ENCODE assay signal across 26 cellular contexts in the genomic region with DNA sequence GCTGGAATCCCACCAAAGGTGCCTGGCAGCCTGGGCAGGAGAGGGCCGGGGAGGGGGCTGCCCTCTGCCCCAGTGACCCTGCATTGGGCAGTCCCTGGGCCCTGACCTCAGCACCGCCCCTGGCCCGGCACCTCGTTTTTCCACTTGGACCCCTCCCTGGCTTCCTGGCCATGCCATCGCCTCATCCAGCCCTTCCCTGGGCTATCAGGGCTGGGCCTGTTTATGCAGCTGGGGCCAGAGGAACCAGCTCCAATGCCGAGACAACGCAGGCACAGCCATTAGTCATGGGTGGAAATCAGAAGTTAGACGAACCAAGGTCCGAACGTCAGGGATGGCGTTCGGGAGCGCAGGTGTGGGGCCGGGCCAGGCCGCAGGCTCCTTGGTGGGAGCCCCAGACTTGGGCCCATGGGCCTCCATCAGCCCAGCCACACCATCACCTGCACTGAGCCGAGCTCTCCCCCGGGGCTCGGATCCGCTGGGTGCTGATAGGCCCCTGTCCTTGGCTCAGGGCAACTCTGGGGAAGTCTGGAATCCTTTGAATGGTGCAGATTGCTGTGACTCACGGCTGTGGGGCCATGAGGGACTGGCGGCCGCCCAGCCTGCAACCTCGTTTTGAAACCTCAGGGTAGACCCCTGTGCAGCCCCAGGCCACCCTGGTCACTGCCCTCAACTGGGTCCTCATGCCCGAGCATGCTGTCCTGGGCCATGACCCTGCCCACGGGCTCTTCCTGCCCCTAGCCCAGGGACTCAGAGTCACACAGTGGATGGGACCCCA.
"Had no signal": no experiment of that assay in that cellular context is flagged by ENCODE, and none has a peak within 500 bp of the region (broad histone marks: within the 10 kb centered on the region; RNA-seq: fewer than 3 reads in every experiment).

No MANE protein-coding gene starts in this region.

- DNase-seq: activated B cell treated with CpG ODN at 0.5 μM for 24 hours; activated CD4-positive, alpha-beta T cell treated with anti-CD3 and anti-CD28 coated beads for 4 hours; activated CD4-positive, alpha-beta T cell treated with anti-CD3 and anti-CD28 coated beads, Interleukin-2, amount 50 U/mL, for 4 hours; activated naive CD4-positive, alpha-beta T cell; activated naive CD8-positive, alpha-beta T cell treated with anti-CD3 and anti-CD28 coated beads for 36 hours; activated T-cell treated with anti-CD3 and anti-CD28 coated beads for 4 hours; activated T-cell treated with anti-CD3 and anti-CD28 coated beads, Interleukin-2, amount 50 U/mL, for 72 hours; brain microvascular endothelial cell; caudate nucleus; islet precursor cell; lower lobe of right lung; mesenchymal stem cell; stimulated activated CD4-positive, alpha-beta T cell treated with anti-CD3 and anti-CD28 coated beads, Interleukin-4, amount 100 ng/mL, for 24 hours; T-helper 2 cell; trophoblast cell had no signal

- ATAC-seq: activated T-cell treated with anti-CD3 and anti-CD28 coated beads, Interleukin-2, amount 50 U/mL, for 72 hours; gastroesophageal sphincter; left colon; lower lobe of right lung; pancreas; psoas muscle; stimulated activated effector memory CD8-positive, alpha-beta T cell treated with anti-CD3 and anti-CD28 coated beads, Interleukin-12 subunit alpha, Interleukin-12 subunit beta, amount 100 ng/mL, for 72 hours had no signal

- H3K36me3 Mint-ChIP-seq: activated naive CD8-positive, alpha-beta T cell treated with anti-CD3 and anti-CD28 coated beads for 36 hours; stimulated activated effector memory CD8-positive, alpha-beta T cell treated with anti-CD3 and anti-CD28 coated beads, Interleukin-12 subunit alpha, Interleukin-12 subunit beta, amount 100 ng/mL, for 72 hours had no signal

- H3K36me3 ChIP-seq: brain microvascular endothelial cell, gastroesophageal sphincter, lower lobe of right lung, neutrophil, pancreas, thoracic aorta had no signal

- H3K4me1 Mint-ChIP-seq: activated B cell treated with CpG ODN at 0.5 μM for 24 hours; activated naive CD8-positive, alpha-beta T cell treated with anti-CD3 and anti-CD28 coated beads for 36 hours; nephron; stimulated activated effector memory CD8-positive, alpha-beta T cell treated with anti-CD3 and anti-CD28 coated beads, Interleukin-12 subunit alpha, Interleukin-12 subunit beta, amount 100 ng/mL, for 72 hours had no signal

- H3K9me3 ChIP-seq: lower lobe of right lung, neutrophil, pancreas, psoas muscle, thoracic aorta had no signal

- H3K27ac ChIP-seq: brain microvascular endothelial cell, gastroesophageal sphincter, hepatocyte, lower lobe of right lung, neutrophil, pancreas, psoas muscle, skin epidermis, thoracic aorta had no signal

- H3K27me3 ChIP-seq: brain microvascular endothelial cell, hepatocyte, neutrophil, pancreas had no signal

- H3K4me1 ChIP-seq: gastroesophageal sphincter, lower lobe of right lung, pancreas, psoas muscle had no signal

- H3K4me3 Mint-ChIP-seq: activated B cell treated with CpG ODN at 0.5 μM for 24 hours; activated naive CD8-positive, alpha-beta T cell treated with anti-CD3 and anti-CD28 coated beads for 36 hours; activated T-cell treated with anti-CD3 and anti-CD28 coated beads, Interleukin-2, amount 50 U/mL, for 72 hours; nephron; stimulated activated effector memory CD8-positive, alpha-beta T cell treated with anti-CD3 and anti-CD28 coated beads, Interleukin-12 subunit alpha, Interleukin-12 subunit beta, amount 100 ng/mL, for 72 hours; stimulated activated naive CD8-positive, alpha-beta T cell treated with anti-CD3 and anti-CD28 coated beads, Interleukin-15, Interleukin-2, amounts not matched to agents 100 ng/mL and 50 ng/mL, for 24 hours had no signal

- H3K27me3 Mint-ChIP-seq: activated B cell treated with CpG ODN at 0.5 μM for 24 hours; activated naive CD8-positive, alpha-beta T cell treated with anti-CD3 and anti-CD28 coated beads for 36 hours; stimulated activated naive CD8-positive, alpha-beta T cell treated with anti-CD3 and anti-CD28 coated beads, Interleukin-15, Interleukin-2, amounts not matched to agents 100 ng/mL and 50 ng/mL, for 24 hours had no signal

- H3K4me3 ChIP-seq: gastroesophageal sphincter, hepatocyte, lower lobe of right lung, pancreas, psoas muscle, skin epidermis, thoracic aorta had no signal

- H3K27ac Mint-ChIP-seq: activated B cell treated with CpG ODN at 0.5 μM for 24 hours; activated naive CD8-positive, alpha-beta T cell treated with anti-CD3 and anti-CD28 coated beads for 36 hours; activated T-cell treated with anti-CD3 and anti-CD28 coated beads, Interleukin-2, amount 50 U/mL, for 72 hours; nephron; stimulated activated effector memory CD8-positive, alpha-beta T cell treated with anti-CD3 and anti-CD28 coated beads, Interleukin-12 subunit alpha, Interleukin-12 subunit beta, amount 100 ng/mL, for 72 hours; stimulated activated naive CD8-positive, alpha-beta T cell treated with anti-CD3 and anti-CD28 coated beads, Interleukin-15, Interleukin-2, amounts not matched to agents 100 ng/mL and 50 ng/mL, for 24 hours had no signal

- H3K9me3 Mint-ChIP-seq: stimulated activated effector memory CD8-positive, alpha-beta T cell treated with anti-CD3 and anti-CD28 coated beads, Interleukin-12 subunit alpha, Interleukin-12 subunit beta, amount 100 ng/mL, for 72 hours; stimulated activated naive CD8-positive, alpha-beta T cell treated with anti-CD3 and anti-CD28 coated beads, Interleukin-15, Interleukin-2, amounts not matched to agents 100 ng/mL and 50 ng/mL, for 24 hours had no signal
